Comparison of ENCODE assay signal across 21 cellular contexts in the genomic region with DNA sequence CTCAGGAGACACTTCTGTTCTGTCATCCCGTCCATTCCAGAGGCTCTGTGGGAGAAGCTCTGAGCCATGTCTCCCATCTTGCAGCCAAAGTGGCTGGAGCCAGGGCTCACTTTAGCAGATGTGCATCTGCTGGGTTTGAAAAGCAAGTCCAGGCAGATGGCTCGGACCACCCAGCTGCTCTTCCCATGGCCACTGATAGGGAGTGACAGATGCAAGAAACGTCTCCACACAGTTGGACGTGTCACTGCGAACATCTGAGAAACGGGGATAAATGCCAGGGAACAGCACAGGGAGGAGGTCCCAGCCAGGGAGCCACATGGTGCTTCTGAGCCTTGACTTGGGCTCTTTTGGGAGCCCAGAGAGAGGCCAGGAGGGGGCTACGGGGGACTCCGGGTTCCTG.
A peak's percentile ranks its signal among the peaks of the same experiment; 100 is the strongest.
DNase-seq lines count a peak whose midpoint lies in the region; ATAC-seq and TF ChIP-seq lines count a peak whose summit lies in the region.
"Had no signal": no experiment of that assay in that cellular context is flagged by ENCODE, and none has a peak within 500 bp of the region (broad histone marks: within the 10 kb centered on the region; RNA-seq: fewer than 3 reads in every experiment).

No MANE protein-coding gene starts in this region.

- intact Hi-C loops in left ventricle myocardium superior (cut with micrococcal nuclease) (no loop called here), A673 (cut with micrococcal nuclease; ENCODE audit: unreplicated experiment) (no loop called here)

- H3K27me3 ChIP-seq in A673 (replicated peaks; ENCODE audit: insufficient read depth, low read depth, low read length, poor library complexity): peaks cover 9% of the 10 kb centered on the region

- peak overlapping the region; percentile 46 to 80 for H3K27ac Mint-ChIP-seq in stimulated activated naive CD8-positive, alpha-beta T cell treated with anti-CD3 and anti-CD28 coated beads, Interleukin-15, amount 100 ng/mL, for 72 hours
- H3K27ac Mint-ChIP-seq in activated CD4-positive, alpha-beta memory T cell treated with anti-CD3 and anti-CD28 coated beads, Interleukin-2, amount 10 ng/mL, durations not matched to agents 7 days and 5 days: no peak overlapping the region
- H3K27ac Mint-ChIP-seq: CD4-positive, CD25-positive, alpha-beta regulatory T cell had no signal

- H3K4me3 ChIP-seq in A673 (ENCODE audit: low read depth, low read length, poor library complexity, severe bottlenecking): no peak overlapping the region

- no peak overlapping the region for H3K27ac ChIP-seq in A673 (ENCODE audit: low read depth, low read length, poor library complexity, severe bottlenecking)
- H3K27ac ChIP-seq: KMS-11 had no signal

- ATAC-seq in stimulated activated naive CD8-positive, alpha-beta T cell treated with anti-CD3 and anti-CD28 coated beads, Interleukin-15, amount 100 ng/mL, for 72 hours: no peak
- no peak for ATAC-seq in stimulated activated naive CD8-positive, alpha-beta T cell treated with anti-CD3 and anti-CD28 coated beads, Interleukin-15, Interleukin-2, amounts not matched to agents 100 U/mL and 50 U/mL, for 24 hours
- ATAC-seq in left ventricle myocardium superior: peak; percentile 58
- ATAC-seq: SK-N-SH treated with all-trans-retinoic acid at 6 μM for 48 hours had no signal

- CTCF ChIA-PET in activated CD4-positive, alpha-beta memory T cell treated with anti-CD3 and anti-CD28 coated beads, Interleukin-2, amount 10 ng/mL, durations not matched to agents 7 days and 5 days (lab: Charles Lee): no interaction called here
- CTCF ChIA-PET in A673 (lab: Charles Lee): no interaction called here

- no peaks in the 10 kb centered on the region for H3K36me3 ChIP-seq in A673 (ENCODE audit: insufficient read depth, low read length, poor library complexity, severe bottlenecking)

- no peaks in the 10 kb centered on the region for H3K4me1 ChIP-seq in A673 (ENCODE audit: insufficient read depth, low read length, poor library complexity, severe bottlenecking)

- DNase-seq in stimulated activated naive CD8-positive, alpha-beta T cell treated with anti-CD3 and anti-CD28 coated beads, Interleukin-15, amount 100 ng/mL, for 72 hours: no peak
- DNase-seq in stimulated activated naive CD8-positive, alpha-beta T cell treated with anti-CD3 and anti-CD28 coated beads, Interleukin-15, Interleukin-2, amounts not matched to agents 100 U/mL and 50 U/mL, for 24 hours: no peak
- DNase-seq in NCI-H1694 treated with DMSO at 0.1 percent for 48 hours (lab: John Stamatoyannopoulos, UW) (peak; percentile 88), left ventricle myocardium superior (no peak), A673 (ENCODE audit: low spot score) (no peak)
- no peak for DNase-seq in stimulated activated CD4-positive, alpha-beta T cell treated with anti-CD3 and anti-CD28 coated beads, Interleukin-4, amount 100 ng/mL, for 4 hours
- DNase-seq in activated CD4-positive, alpha-beta memory T cell treated with anti-CD3 and anti-CD28 coated beads, Interleukin-2, amount 10 ng/mL, durations not matched to agents 7 days and 5 days: no peak
- DNase-seq: ACHN; AML-193; CD4-positive, CD25-positive, alpha-beta regulatory T cell; COR-L47; DMS153; GDM1; NCI-H1417 treated with DMSO at 0.1 percent for 48 hours; NCI-H2029 treated with DMSO at 0.1 percent for 48 hours; NCI-H446 treated with DMSO at 0.1 percent for 48 hours; NCI-H748 treated with DMSO at 0.1 percent for 48 hours; OCI-M1; SHP77 treated with DMSO at 0.1 percent for 48 hours had no signal

- POLR2A ChIA-PET in activated CD4-positive, alpha-beta memory T cell treated with anti-CD3 and anti-CD28 coated beads, Interleukin-2, amount 10 ng/mL, durations not matched to agents 7 days and 5 days (lab: Charles Lee): no interaction called here
- POLR2A ChIA-PET in A673 (lab: Charles Lee; ENCODE audit: low non-redundant PET): no interaction called here

- H3K36me3 Mint-ChIP-seq in activated CD4-positive, alpha-beta memory T cell treated with anti-CD3 and anti-CD28 coated beads, Interleukin-2, amount 10 ng/mL, durations not matched to agents 7 days and 5 days (ENCODE audit: low read depth): no peaks in the 10 kb centered on the region
- H3K36me3 Mint-ChIP-seq: CD4-positive, CD25-positive, alpha-beta regulatory T cell had no signal

- H3K9me3 Mint-ChIP-seq in stimulated activated naive CD8-positive, alpha-beta T cell treated with anti-CD3 and anti-CD28 coated beads, Interleukin-15, amount 100 ng/mL, for 72 hours: no peaks in the 10 kb centered on the region
- H3K9me3 Mint-ChIP-seq in activated CD4-positive, alpha-beta memory T cell treated with anti-CD3 and anti-CD28 coated beads, Interleukin-2, amount 10 ng/mL, durations not matched to agents 7 days and 5 days: no peaks in the 10 kb centered on the region

- no peaks in the 10 kb centered on the region for H3K4me1 Mint-ChIP-seq in stimulated activated naive CD8-positive, alpha-beta T cell treated with anti-CD3 and anti-CD28 coated beads, Interleukin-15, amount 100 ng/mL, for 72 hours
- H3K4me1 Mint-ChIP-seq in activated CD4-positive, alpha-beta memory T cell treated with anti-CD3 and anti-CD28 coated beads, Interleukin-2, amount 10 ng/mL, durations not matched to agents 7 days and 5 days: no peaks in the 10 kb centered on the region
- H3K4me1 Mint-ChIP-seq: CD4-positive, CD25-positive, alpha-beta regulatory T cell had no signal

- H3K9me3 ChIP-seq in A673 (ENCODE audit: low read depth, low read length, poor library complexity, severe bottlenecking): no peaks in the 10 kb centered on the region

- no TSS peak for BruUV-seq in A673 (replicated peaks; lab: Mats Ljungman, UMichigan)

- no peak overlapping the region for H3K4me3 Mint-ChIP-seq in stimulated activated naive CD8-positive, alpha-beta T cell treated with anti-CD3 and anti-CD28 coated beads, Interleukin-15, amount 100 ng/mL, for 72 hours
- no peak overlapping the region for H3K4me3 Mint-ChIP-seq in activated CD4-positive, alpha-beta memory T cell treated with anti-CD3 and anti-CD28 coated beads, Interleukin-2, amount 10 ng/mL, durations not matched to agents 7 days and 5 days
- H3K4me3 Mint-ChIP-seq: CD4-positive, CD25-positive, alpha-beta regulatory T cell had no signal

- TF ChIP-seq CTCF in A673 (conservative IDR thresholded peaks at IDR 0.05; ENCODE audit: low read depth, low read length): no peak

- peaks cover 34% of the 10 kb centered on the region for H3K27me3 Mint-ChIP-seq in stimulated activated naive CD8-positive, alpha-beta T cell treated with anti-CD3 and anti-CD28 coated beads, Interleukin-15, amount 100 ng/mL, for 72 hours
- peaks cover 5% of the 10 kb centered on the region for H3K27me3 Mint-ChIP-seq in activated CD4-positive, alpha-beta memory T cell treated with anti-CD3 and anti-CD28 coated beads, Interleukin-2, amount 10 ng/mL, durations not matched to agents 7 days and 5 days
